Comparison of ENCODE assay signal across 30 cellular contexts in genomic region chr1:211241071-211241470, GRCh38. TPM values are rescaled to one million over a fixed set of nuclear protein-coding genes. Genes with fewer than 3 reads are reported as not detected.
DNase-seq lines count a peak whose midpoint lies in the region; ATAC-seq and TF ChIP-seq lines count a peak whose summit lies in the region.
"Had no signal": no experiment of that assay in that cellular context is flagged by ENCODE, and none has a peak within 500 bp of the region (broad histone marks: within the 10 kb centered on the region; RNA-seq: fewer than 3 reads in every experiment).

No MANE protein-coding gene starts in this region.

- H3K23ac ChIP-seq in trophoblast cell (ENCODE audit: low read length) = no peak overlapping the region

- CTCF ChIA-PET in Caco-2 (lab: Charles Lee) = no interaction called here

- peaks cover 10% of the 10 kb centered on the region for H3K9me3 Mint-ChIP-seq in Caco-2 (ENCODE audit: unreplicated experiment)
- H3K9me3 Mint-ChIP-seq: CD4-positive, alpha-beta memory T cell; CD4-positive, alpha-beta T cell; CD8-positive, alpha-beta memory T cell; CD8-positive, alpha-beta T cell had no signal

- H3K18ac ChIP-seq in trophoblast cell (ENCODE audit: low read length) = no peak overlapping the region

- no peaks in the 10 kb centered on the region for H3K36me3 ChIP-seq in Caco-2 (ENCODE audit: control insufficient read depth, insufficient read depth, low read length)
- H3K36me3 ChIP-seq in trophoblast cell (ENCODE audit: control insufficient read depth in 1 of 2, insufficient read depth in 2 of 2, low read length in 2 of 2) = no peaks in the 10 kb centered on the region
- H3K36me3 ChIP-seq: BE2C; BLaER1; BLaER1 treated with 17β-estradiol and CSF1 and Interleukin-3, amounts not matched to agents 10 nM and 100 nM had no signal

- H2BK120ac ChIP-seq in trophoblast cell (ENCODE audit: insufficient read depth, low read length, poor library complexity) = no peak overlapping the region

- no peak overlapping the region for H4K8ac ChIP-seq in trophoblast cell (ENCODE audit: low read depth, low read length)

- no peak overlapping the region for H4K12ac ChIP-seq in trophoblast cell (ENCODE audit: low read depth, low read length)

- H2AK5ac ChIP-seq in trophoblast cell (ENCODE audit: low read length) = no peak overlapping the region

- no peaks in the 10 kb centered on the region for H3K36me3 Mint-ChIP-seq in Caco-2 (ENCODE audit: insufficient read depth, unreplicated experiment)
- H3K36me3 Mint-ChIP-seq: CD14-positive monocyte; CD4-positive, alpha-beta memory T cell; CD4-positive, CD25-positive, alpha-beta regulatory T cell; CD8-positive, alpha-beta memory T cell; CD8-positive, alpha-beta T cell had no signal

- BruUV-seq in Caco-2 (replicated peaks; lab: Mats Ljungman, UMichigan) = no TSS peak

- no peak overlapping the region for H3K4me3 ChIP-seq in Caco-2 (ENCODE audit: low read depth, low read length)
- no peak overlapping the region for H3K4me3 ChIP-seq in trophoblast cell (ENCODE audit: low read depth, low read length)
- H3K4me3 ChIP-seq: A549; BLaER1; BLaER1 treated with 17β-estradiol and CSF1 and Interleukin-3, amounts not matched to agents 10 nM and 100 nM had no signal

- no peak overlapping the region for H2BK12ac ChIP-seq in trophoblast cell (ENCODE audit: low read length)

- no peak overlapping the region for H3K9ac ChIP-seq in trophoblast cell (ENCODE audit: low read length)
- H3K9ac ChIP-seq: BLaER1; BLaER1 treated with 17β-estradiol and CSF1 and Interleukin-3, amounts not matched to agents 10 nM and 100 nM had no signal

- intact Hi-C loops in Caco-2 (cut with micrococcal nuclease; ENCODE audit: unreplicated experiment) = no loop called here

- no peaks in the 10 kb centered on the region for H3K9me3 ChIP-seq in Caco-2
- H3K9me3 ChIP-seq in trophoblast cell (ENCODE audit: insufficient read depth, low read depth, low read length) = no peaks in the 10 kb centered on the region
- H3K9me3 ChIP-seq: A549; BE2C; BLaER1; BLaER1 treated with 17β-estradiol and CSF1 and Interleukin-3, amounts not matched to agents 10 nM and 100 nM had no signal

- no peak overlapping the region for H2AFZ ChIP-seq in trophoblast cell (ENCODE audit: insufficient read depth, low read length, poor library complexity)

- no CpG with 5 or more reads among the region's 1 CpG for WGBS in trophoblast cell (ENCODE audit: extremely low coverage, insufficient coverage, insufficient read length)

- peak overlapping the region; percentile 64 for H3K27ac ChIP-seq in trophoblast cell (ENCODE audit: low read depth, low read length)
- H3K27ac ChIP-seq: 22Rv1; A549; BLaER1; BLaER1 treated with 17β-estradiol and CSF1 and Interleukin-3, amounts not matched to agents 10 nM and 100 nM; C4-2B had no signal

- peak overlapping the region; percentile 34 for H3K27ac Mint-ChIP-seq in Caco-2 (ENCODE audit: unreplicated experiment)
- H3K27ac Mint-ChIP-seq: B cell; CD14-positive monocyte; CD4-positive, alpha-beta T cell; CD8-positive, alpha-beta memory T cell; CD8-positive, alpha-beta T cell had no signal

- no peak overlapping the region for H4K91ac ChIP-seq in trophoblast cell (ENCODE audit: low read depth, low read length)

- no peak overlapping the region for H3K4ac ChIP-seq in trophoblast cell (ENCODE audit: low read depth, low read length)

- H3K14ac ChIP-seq in trophoblast cell (ENCODE audit: low read length) = no peak overlapping the region

- H3K4me2 ChIP-seq in trophoblast cell (ENCODE audit: low read length) = no peak overlapping the region
- H3K4me2 ChIP-seq: A549; BLaER1; BLaER1 treated with 17β-estradiol and CSF1 and Interleukin-3, amounts not matched to agents 10 nM and 100 nM had no signal

- H3K4me1 ChIP-seq in Caco-2 (0 out of 2 replicates have a peak, but pooled peaks cover 8% of the 10 kb centered on the region), trophoblast cell (ENCODE audit: control insufficient read depth in 1 of 2, insufficient read depth in 2 of 2, low read length in 2 of 2) (no peaks in the 10 kb centered on the region)
- H3K4me1 ChIP-seq: BE2C; BLaER1; BLaER1 treated with 17β-estradiol and CSF1 and Interleukin-3, amounts not matched to agents 10 nM and 100 nM had no signal

- H3K4me1 Mint-ChIP-seq in Caco-2 (ENCODE audit: low read depth, unreplicated experiment) = no peaks in the 10 kb centered on the region
- H3K4me1 Mint-ChIP-seq: B cell; CD14-positive monocyte; CD4-positive, CD25-positive, alpha-beta regulatory T cell; CD8-positive, alpha-beta memory T cell had no signal

- no peak overlapping the region for H2BK5ac ChIP-seq in trophoblast cell (ENCODE audit: low read depth, low read length, poor library complexity)

- H3K79me1 ChIP-seq in trophoblast cell (ENCODE audit: low read length) = peaks cover 6% of the 10 kb centered on the region

- no peaks in the 10 kb centered on the region for H3K27me3 ChIP-seq in Caco-2 (replicated peaks; ENCODE audit: control insufficient read depth, insufficient read depth, low read length)
- H3K27me3 ChIP-seq in trophoblast cell (ENCODE audit: insufficient read depth, low read length) = no peaks in the 10 kb centered on the region
- H3K27me3 ChIP-seq: BE2C; BLaER1; BLaER1 treated with 17β-estradiol and CSF1 and Interleukin-3, amounts not matched to agents 10 nM and 100 nM had no signal

- H3K27me3 Mint-ChIP-seq in Caco-2 (ENCODE audit: insufficient read depth, unreplicated experiment) = no peaks in the 10 kb centered on the region

- TF ChIP-seq CTCF in Caco-2 (IDR thresholded peaks at IDR 0.05; ENCODE audit: insufficient read depth in 1 of 2, low read depth in 1 of 2, low read length in 1 of 2, severe bottlenecking in 1 of 2, unreplicated experiment in 1 of 2) = no peak

- ATAC-seq in GM19455 (IDR thresholded peaks at IDR 0.05; ENCODE audit: unreplicated experiment) = no peak
- ATAC-seq: A549; CD8-positive, alpha-beta T cell had no signal

- POLR2A ChIA-PET in Caco-2 (lab: Charles Lee) = no interaction called here

- H3K4me3 Mint-ChIP-seq in Caco-2 (ENCODE audit: unreplicated experiment) = no peak overlapping the region
- H3K4me3 Mint-ChIP-seq: B cell; CD14-positive monocyte; CD4-positive, alpha-beta memory T cell; CD4-positive, alpha-beta T cell; CD4-positive, CD25-positive, alpha-beta regulatory T cell; CD8-positive, alpha-beta memory T cell; CD8-positive, alpha-beta T cell had no signal

- no peaks in the 10 kb centered on the region for H3K79me2 ChIP-seq in trophoblast cell (ENCODE audit: control insufficient read depth, insufficient read depth, low read length, poor library complexity)

- DNase-seq in Caco-2 = no peak
- DNase-seq in trophoblast cell = peak; percentile 55 to 93
- DNase-seq in NCI-H2029 (lab: John Stamatoyannopoulos, UW) = no peak
- DNase-seq: 8988T; ACHN; AML-193; BE2C; C1 segment of cervical spinal cord; Calu3; CD4-positive, alpha-beta memory T cell; CD4-positive, alpha-beta T cell; CD4-positive, CD25-positive, alpha-beta regulatory T cell; CD8-positive, alpha-beta memory T cell; CD8-positive, alpha-beta T cell; COR-L47; DMS 273 treated with DMSO at 0.1 percent for 48 hours; DMS153; DMS53; DMS79; DMS79 treated with DMSO at 0.1 percent for 48 hours; DND-41; EL had no signal

RNA-seq across cellular contexts. Expression of gene RCOR3, which starts 18.1 kb away (rescaled TPM):
- total RNA-seq in Caco-2 (2022) = 42.3 TPM in 2 replicates
- 39.1 and 39.8 TPM in 2 replicates for polyA plus RNA-seq in trophoblast cell (2013)

Comparison
In these comparisons a context has a peak if more than half of its experiments do, and no peak if none do; other contexts are left out.
1. DNase-seq: peak in trophoblast cell (2 of 2); none in Caco-2 (0 of 2) and NCI-H2029 (single experiment).